ENCODE assay signal across 2 cellular contexts in genomic region chr12:27213830-27214787, GRCh38.
A peak's percentile ranks its signal among the peaks of the same experiment; 100 is the strongest.
TF ChIP-seq lines count a peak whose summit lies in the region.

No MANE protein-coding gene starts in this region.

TF ChIP-seq in WTC11, 78 proteins besides CTCF, POLR2A, EP300 and RAD21:
- no peak for TF ChIP-seq TEAD1 (CRISPR knock-in tag; IDR thresholded peaks at IDR 0.05)
- TF ChIP-seq NR3C1 (CRISPR knock-in tag; conservative IDR thresholded peaks at IDR 0.05; ENCODE audit: low read depth) = no peak
- no peak for TF ChIP-seq TCF7 (CRISPR knock-in tag; IDR thresholded peaks at IDR 0.05; ENCODE audit: low read depth)
- TF ChIP-seq CREB1 (CRISPR knock-in tag; IDR thresholded peaks at IDR 0.05) = no peak
- no peak for TF ChIP-seq PREB (CRISPR knock-in tag; IDR thresholded peaks at IDR 0.05; ENCODE audit: borderline replicate concordance)
- TF ChIP-seq ESRRA (CRISPR knock-in tag; IDR thresholded peaks at IDR 0.05; ENCODE audit: borderline replicate concordance) = no peak
- TF ChIP-seq JAZF1 (CRISPR knock-in tag; IDR thresholded peaks at IDR 0.05) = no peak
- no peak for TF ChIP-seq RELA (CRISPR knock-in tag; IDR thresholded peaks at IDR 0.05; ENCODE audit: borderline replicate concordance)
- no peak for TF ChIP-seq ZNF423 (CRISPR knock-in tag; IDR thresholded peaks at IDR 0.05)
- no peak for TF ChIP-seq ZNF396 (CRISPR knock-in tag; IDR thresholded peaks at IDR 0.05; ENCODE audit: borderline replicate concordance)
- TF ChIP-seq, protein P1, sequence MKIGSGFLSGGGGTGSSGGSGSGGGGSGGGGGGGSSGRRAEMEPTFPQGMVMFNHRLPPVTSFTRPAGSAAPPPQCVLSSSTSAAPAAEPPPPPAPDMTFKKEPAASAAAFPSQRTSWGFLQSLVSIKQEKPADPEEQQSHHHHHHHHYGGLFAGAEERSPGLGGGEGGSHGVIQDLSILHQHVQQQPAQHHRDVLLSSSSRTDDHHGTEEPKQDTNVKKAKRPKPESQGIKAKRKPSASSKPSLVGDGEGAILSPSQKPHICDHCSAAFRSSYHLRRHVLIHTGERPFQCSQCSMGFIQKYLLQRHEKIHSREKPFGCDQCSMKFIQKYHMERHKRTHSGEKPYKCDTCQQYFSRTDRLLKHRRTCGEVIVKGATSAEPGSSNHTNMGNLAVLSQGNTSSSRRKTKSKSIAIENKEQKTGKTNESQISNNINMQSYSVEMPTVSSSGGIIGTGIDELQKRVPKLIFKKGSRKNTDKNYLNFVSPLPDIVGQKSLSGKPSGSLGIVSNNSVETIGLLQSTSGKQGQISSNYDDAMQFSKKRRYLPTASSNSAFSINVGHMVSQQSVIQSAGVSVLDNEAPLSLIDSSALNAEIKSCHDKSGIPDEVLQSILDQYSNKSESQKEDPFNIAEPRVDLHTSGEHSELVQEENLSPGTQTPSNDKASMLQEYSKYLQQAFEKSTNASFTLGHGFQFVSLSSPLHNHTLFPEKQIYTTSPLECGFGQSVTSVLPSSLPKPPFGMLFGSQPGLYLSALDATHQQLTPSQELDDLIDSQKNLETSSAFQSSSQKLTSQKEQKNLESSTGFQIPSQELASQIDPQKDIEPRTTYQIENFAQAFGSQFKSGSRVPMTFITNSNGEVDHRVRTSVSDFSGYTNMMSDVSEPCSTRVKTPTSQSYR (CRISPR knock-in tag; IDR thresholded peaks at IDR 0.05) = no peak
- TF ChIP-seq, protein P2, sequence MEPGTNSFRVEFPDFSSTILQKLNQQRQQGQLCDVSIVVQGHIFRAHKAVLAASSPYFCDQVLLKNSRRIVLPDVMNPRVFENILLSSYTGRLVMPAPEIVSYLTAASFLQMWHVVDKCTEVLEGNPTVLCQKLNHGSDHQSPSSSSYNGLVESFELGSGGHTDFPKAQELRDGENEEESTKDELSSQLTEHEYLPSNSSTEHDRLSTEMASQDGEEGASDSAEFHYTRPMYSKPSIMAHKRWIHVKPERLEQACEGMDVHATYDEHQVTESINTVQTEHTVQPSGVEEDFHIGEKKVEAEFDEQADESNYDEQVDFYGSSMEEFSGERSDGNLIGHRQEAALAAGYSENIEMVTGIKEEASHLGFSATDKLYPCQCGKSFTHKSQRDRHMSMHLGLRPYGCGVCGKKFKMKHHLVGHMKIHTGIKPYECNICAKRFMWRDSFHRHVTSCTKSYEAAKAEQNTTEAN (CRISPR knock-in tag; IDR thresholded peaks at IDR 0.05) = no peak
- TF ChIP-seq ZNF121 (CRISPR knock-in tag; IDR thresholded peaks at IDR 0.05) = no peak

TF ChIP-seq in liver, 16 proteins besides CTCF, POLR2A, EP300 and RAD21:
- peak in 1 of 2 donors; percentile 19 for TF ChIP-seq GABPA (IDR thresholded peaks at IDR 0.05 in 1 of 2, conservative IDR thresholded peaks at IDR 0.05 in 1 of 2)
- TF ChIP-seq HNF4A (conservative IDR thresholded peaks at IDR 0.05) = peak; percentile 98 to 99
- peak; percentile 90 for TF ChIP-seq HNF4G (IDR thresholded peaks at IDR 0.05)
- peak; percentile 62 for TF ChIP-seq MAX (IDR thresholded peaks at IDR 0.05)
- peak; percentile 73 for TF ChIP-seq FOXA1 (IDR thresholded peaks at IDR 0.05)
- TF ChIP-seq, protein P3, sequence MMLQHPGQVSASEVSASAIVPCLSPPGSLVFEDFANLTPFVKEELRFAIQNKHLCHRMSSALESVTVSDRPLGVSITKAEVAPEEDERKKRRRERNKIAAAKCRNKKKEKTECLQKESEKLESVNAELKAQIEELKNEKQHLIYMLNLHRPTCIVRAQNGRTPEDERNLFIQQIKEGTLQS (IDR thresholded peaks at IDR 0.05) = no peak
- peak; percentile 63 for TF ChIP-seq FOXA2 (IDR thresholded peaks at IDR 0.05)
- TF ChIP-seq TAF1 (conservative IDR thresholded peaks at IDR 0.05) = no peak
- TF ChIP-seq, protein P4, sequence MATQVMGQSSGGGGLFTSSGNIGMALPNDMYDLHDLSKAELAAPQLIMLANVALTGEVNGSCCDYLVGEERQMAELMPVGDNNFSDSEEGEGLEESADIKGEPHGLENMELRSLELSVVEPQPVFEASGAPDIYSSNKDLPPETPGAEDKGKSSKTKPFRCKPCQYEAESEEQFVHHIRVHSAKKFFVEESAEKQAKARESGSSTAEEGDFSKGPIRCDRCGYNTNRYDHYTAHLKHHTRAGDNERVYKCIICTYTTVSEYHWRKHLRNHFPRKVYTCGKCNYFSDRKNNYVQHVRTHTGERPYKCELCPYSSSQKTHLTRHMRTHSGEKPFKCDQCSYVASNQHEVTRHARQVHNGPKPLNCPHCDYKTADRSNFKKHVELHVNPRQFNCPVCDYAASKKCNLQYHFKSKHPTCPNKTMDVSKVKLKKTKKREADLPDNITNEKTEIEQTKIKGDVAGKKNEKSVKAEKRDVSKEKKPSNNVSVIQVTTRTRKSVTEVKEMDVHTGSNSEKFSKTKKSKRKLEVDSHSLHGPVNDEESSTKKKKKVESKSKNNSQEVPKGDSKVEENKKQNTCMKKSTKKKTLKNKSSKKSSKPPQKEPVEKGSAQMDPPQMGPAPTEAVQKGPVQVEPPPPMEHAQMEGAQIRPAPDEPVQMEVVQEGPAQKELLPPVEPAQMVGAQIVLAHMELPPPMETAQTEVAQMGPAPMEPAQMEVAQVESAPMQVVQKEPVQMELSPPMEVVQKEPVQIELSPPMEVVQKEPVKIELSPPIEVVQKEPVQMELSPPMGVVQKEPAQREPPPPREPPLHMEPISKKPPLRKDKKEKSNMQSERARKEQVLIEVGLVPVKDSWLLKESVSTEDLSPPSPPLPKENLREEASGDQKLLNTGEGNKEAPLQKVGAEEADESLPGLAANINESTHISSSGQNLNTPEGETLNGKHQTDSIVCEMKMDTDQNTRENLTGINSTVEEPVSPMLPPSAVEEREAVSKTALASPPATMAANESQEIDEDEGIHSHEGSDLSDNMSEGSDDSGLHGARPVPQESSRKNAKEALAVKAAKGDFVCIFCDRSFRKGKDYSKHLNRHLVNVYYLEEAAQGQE (IDR thresholded peaks at IDR 0.05) = peak; percentile 71
- no peak for TF ChIP-seq EGR1 (IDR thresholded peaks at IDR 0.05; ENCODE audit: low read depth in 2 of 2)
- peak; percentile 95 for TF ChIP-seq SP1 (IDR thresholded peaks at IDR 0.05)
- TF ChIP-seq NR2F2 (IDR thresholded peaks at IDR 0.05) = peak; percentile 38
- TF ChIP-seq YY1 (IDR thresholded peaks at IDR 0.05) = peak; percentile 63
- TF ChIP-seq RXRA (IDR thresholded peaks at IDR 0.05) = peak; percentile 84 to 86
- TF ChIP-seq JUND (IDR thresholded peaks at IDR 0.05) = peak; percentile 62 to 64
- TF ChIP-seq ZBTB33 (IDR thresholded peaks at IDR 0.05) = peak; percentile 76
TF ChIP-seq in liver: peak in this region for 13.
